Comparison of ENCODE assay signal across 16 cellular contexts in the genomic region with DNA sequence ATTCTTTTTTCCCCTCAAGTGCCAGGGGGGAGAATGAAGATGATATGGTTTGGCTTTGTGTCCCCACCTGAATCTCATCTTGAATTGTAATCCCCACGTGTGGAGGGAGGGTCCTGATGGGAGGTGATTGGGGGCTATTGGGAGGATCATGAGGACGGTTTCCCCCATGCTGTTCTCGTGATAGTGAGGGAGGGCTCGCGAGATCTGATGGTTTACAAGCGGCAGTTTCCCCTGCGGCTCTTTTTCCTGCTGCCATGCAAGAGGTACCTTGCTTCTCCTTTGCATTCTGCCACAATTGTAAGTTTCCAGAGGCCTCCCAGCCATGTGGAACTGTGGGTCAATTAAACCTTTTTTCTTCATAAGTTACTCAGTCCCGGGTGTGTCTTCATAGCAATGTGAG.
"Had no signal": no experiment of that assay in that cellular context is flagged by ENCODE, and none has a peak within 500 bp of the region (broad histone marks: within the 10 kb centered on the region; RNA-seq: fewer than 3 reads in every experiment).

No MANE protein-coding gene starts in this region.

- H3K4me3 Mint-ChIP-seq: activated CD4-positive, alpha-beta T cell treated with anti-CD3 and anti-CD28 coated beads, Interleukin-2, amount 10 ng/mL, durations not matched to agents 7 days and 5 days; activated CD8-positive, alpha-beta T cell treated with anti-CD3 and anti-CD28 coated beads, Interleukin-2, amount 10 ng/mL, durations not matched to agents 7 days and 5 days; activated naive CD4-positive, alpha-beta T cell treated with anti-CD3 and anti-CD28 coated beads for 36 hours; activated T-cell treated with anti-CD3 and anti-CD28 coated beads, Interleukin-2, amount 50 U/mL, for 4 hours; stimulated activated memory B cell treated with anti-CD40 and anti-IgM and Interleukin-4, amounts not matched to agents 10 μg/mL and 1 μg/mL and 100 μg/mL, for 72 hours had no signal

- DNase-seq: activated CD4-positive, alpha-beta T cell treated with anti-CD3 and anti-CD28 coated beads, Interleukin-2, amount 10 ng/mL, durations not matched to agents 7 days and 5 days; activated CD8-positive, alpha-beta T cell treated with anti-CD3 and anti-CD28 coated beads, Interleukin-2, amount 10 ng/mL, durations not matched to agents 7 days and 5 days; activated naive CD4-positive, alpha-beta T cell treated with anti-CD3 and anti-CD28 coated beads for 36 hours; activated T-cell treated with anti-CD3 and anti-CD28 coated beads, Interleukin-2, amount 50 U/mL, for 4 hours; cortex of kidney; immature natural killer cell; mesendoderm; naive thymus-derived CD8-positive, alpha-beta T cell; ovary; sigmoid colon; spleen; stimulated activated CD4-positive, alpha-beta T cell treated with anti-CD3 and anti-CD28 coated beads, Interleukin-4, amount 100 ng/mL, for 4 hours; T1000 had no signal

- H3K27me3 ChIP-seq: ovary, sigmoid colon, spleen had no signal

- H3K9me3 Mint-ChIP-seq: activated CD4-positive, alpha-beta T cell treated with anti-CD3 and anti-CD28 coated beads, Interleukin-2, amount 10 ng/mL, durations not matched to agents 7 days and 5 days; immature natural killer cell had no signal

- H3K36me3 Mint-ChIP-seq: stimulated activated memory B cell treated with anti-CD40 and anti-IgM and Interleukin-4, amounts not matched to agents 10 μg/mL and 1 μg/mL and 100 μg/mL, for 72 hours had no signal

- ATAC-seq: activated CD4-positive, CD25-positive, alpha-beta regulatory T cell treated with anti-CD3 and anti-CD28 coated beads, Interleukin-2, amount 50 U/mL, for 24 hours; activated CD8-positive, alpha-beta T cell treated with anti-CD3 and anti-CD28 coated beads, Interleukin-2, amount 10 ng/mL, durations not matched to agents 7 days and 5 days; activated T-cell treated with anti-CD3 and anti-CD28 coated beads, Interleukin-2, amount 50 U/mL, for 4 hours; esophagus mucosa; naive thymus-derived CD8-positive, alpha-beta T cell; stimulated activated memory B cell treated with anti-CD40 and anti-IgM and Interleukin-4, amounts not matched to agents 10 μg/mL and 1 μg/mL and 100 μg/mL, for 72 hours had no signal

- H3K36me3 ChIP-seq: ovary, sigmoid colon, spleen had no signal

- H3K9me3 ChIP-seq: ovary, sigmoid colon, spleen had no signal

- H3K27me3 Mint-ChIP-seq: naive thymus-derived CD8-positive, alpha-beta T cell; stimulated activated memory B cell treated with anti-CD40 and anti-IgM and Interleukin-4, amounts not matched to agents 10 μg/mL and 1 μg/mL and 100 μg/mL, for 72 hours had no signal

- H3K27ac Mint-ChIP-seq: activated CD4-positive, alpha-beta T cell treated with anti-CD3 and anti-CD28 coated beads, Interleukin-2, amount 10 ng/mL, durations not matched to agents 7 days and 5 days; activated CD8-positive, alpha-beta T cell treated with anti-CD3 and anti-CD28 coated beads, Interleukin-2, amount 10 ng/mL, durations not matched to agents 7 days and 5 days; activated naive CD4-positive, alpha-beta T cell treated with anti-CD3 and anti-CD28 coated beads for 36 hours; stimulated activated memory B cell treated with anti-CD40 and anti-IgM and Interleukin-4, amounts not matched to agents 10 μg/mL and 1 μg/mL and 100 μg/mL, for 72 hours had no signal

- H3K4me3 ChIP-seq: ovary, spleen had no signal

- H3K27ac ChIP-seq: ovary, sigmoid colon, spleen had no signal
